10 cellular contexts compared by ENCODE assay signal in genomic region chr22:24486501-24486921, GRCh38. TPM values are rescaled to one million over a fixed set of nuclear protein-coding genes. Genes with fewer than 3 reads are reported as not detected.
DNase-seq lines count a peak whose midpoint lies in the region; ATAC-seq, FAIRE-seq and TF ChIP-seq lines count a peak whose summit lies in the region.
"Had no signal": no experiment of that assay in that cellular context is flagged by ENCODE, and none has a peak within 500 bp of the region (broad histone marks: within the 10 kb centered on the region; RNA-seq: fewer than 3 reads in every experiment).

No MANE protein-coding gene starts in this region.

- no peak for TF ChIP-seq EP300 in HepG2 (IDR thresholded peaks at IDR 0.05; ENCODE audit: low read depth in 2 of 2, low read length in 2 of 2)
- TF ChIP-seq EP300 in HepG2 (CRISPR knock-in tag; IDR thresholded peaks at IDR 0.05; ENCODE audit: borderline replicate concordance), result no peak

- TF ChIP-seq POLR2A in HepG2 (IDR thresholded peaks at IDR 0.05; ENCODE audit: insufficient read depth in 1 of 2, low read depth in 2 of 2, low read length in 2 of 2) (no peak), prostate gland (IDR thresholded peaks at IDR 0.05) (no peak)

- 47% methylated on average over 2 of the region's 2 CpGs for WGBS in HepG2 (ENCODE audit: low lambda C conversion rate)
- 76% methylated on average over 2 of the region's 2 CpGs for WGBS in prostate gland

- H3K36me3 Mint-ChIP-seq in activated T-helper 2 cell treated with anti-CD3 and anti-CD28 coated beads, Interferon-gamma antibody, Interleukin-2, Interleukin-4, amounts not matched to agents 10 μg/mL and 5 μg/mL and 100 μg/mL, durations not matched to agents 14 hours and 24 hours and 36 hours (ENCODE audit: low read depth), result no peaks in the 10 kb centered on the region

- POLR2A ChIA-PET in HepG2 (lab: Yijun Ruan, JAX), result interaction anchor here (0.7 to 3.3 kb wide), 4 partner anchors 10 to 26 kb away, joined by 3 to 17 read pairs (median 6); no protein-coding TSS in a partner anchor

- no peak overlapping the region for H3K4me3 Mint-ChIP-seq in activated T-helper 2 cell treated with anti-CD3 and anti-CD28 coated beads, Interferon-gamma antibody, Interleukin-2, Interleukin-4, amounts not matched to agents 10 μg/mL and 5 μg/mL and 100 μg/mL, durations not matched to agents 14 hours and 24 hours and 36 hours (ENCODE audit: low read depth)
- H3K4me3 Mint-ChIP-seq: endodermal cell had no signal

- H3K9me2 ChIP-seq in Karpas-422 (replicated peaks; ENCODE audit: insufficient read depth, low read length), result no peaks in the 10 kb centered on the region

- H3K4me1 Mint-ChIP-seq in activated T-helper 2 cell treated with anti-CD3 and anti-CD28 coated beads, Interferon-gamma antibody, Interleukin-2, Interleukin-4, amounts not matched to agents 10 μg/mL and 5 μg/mL and 100 μg/mL, durations not matched to agents 14 hours and 24 hours and 36 hours (ENCODE audit: low read depth), result peaks cover 24% of the 10 kb centered on the region

- H3K27me3 ChIP-seq in Karpas-422 (ENCODE audit: low read length) (no peaks in the 10 kb centered on the region), HepG2 (ENCODE audit: control insufficient read depth in 1 of 2, insufficient read depth in 2 of 2, low read length in 2 of 2) (no peaks in the 10 kb centered on the region), prostate gland (replicated peaks; ENCODE audit: insufficient read depth) (no peaks in the 10 kb centered on the region)

- ATAC-seq in HepG2, result peak; percentile 83
- ATAC-seq in GM21619 (IDR thresholded peaks at IDR 0.05; ENCODE audit: unreplicated experiment), result no peak
- no peak for ATAC-seq in HG03354 (IDR thresholded peaks at IDR 0.05; ENCODE audit: poor library complexity, severe bottlenecking, unreplicated experiment)

- no peak for FAIRE-seq in HepG2 (lab: Jason Lieb, UNC)

- no peaks in the 10 kb centered on the region for H3K9me3 Mint-ChIP-seq in activated T-helper 2 cell treated with anti-CD3 and anti-CD28 coated beads, Interferon-gamma antibody, Interleukin-2, Interleukin-4, amounts not matched to agents 10 μg/mL and 5 μg/mL and 100 μg/mL, durations not matched to agents 14 hours and 24 hours and 36 hours
- H3K9me3 Mint-ChIP-seq: endodermal cell had no signal

- TF ChIP-seq RAD21 in HepG2 (CRISPR knock-in tag; IDR thresholded peaks at IDR 0.05), result no peak

- H3K9ac ChIP-seq in Karpas-422 (ENCODE audit: low read length) (no peak overlapping the region), HepG2 (ENCODE audit: insufficient read depth, low read depth, low read length) (no peak overlapping the region)

- DNase-seq in EL (peak; percentile 90), Karpas-422 (peak; percentile 74), HepG2 (ENCODE audit: low spot score) (peak; percentile 44), prostate gland (ENCODE audit: low spot score) (no peak), germinal center (ENCODE audit: low spot score) (no peak)
- DNase-seq in activated T-helper 2 cell treated with anti-CD3 and anti-CD28 coated beads, Interferon-gamma antibody, Interleukin-2, Interleukin-4, amounts not matched to agents 10 μg/mL and 5 μg/mL and 100 μg/mL, durations not matched to agents 14 hours and 24 hours and 36 hours (ENCODE audit: low spot score), result peak; percentile 24
- DNase-seq: endodermal cell, NCI-H1930 had no signal

- CTCF ChIA-PET in HepG2 (lab: Yijun Ruan, JAX; ENCODE audit: low intra/inter-chr PET ratio, low total read pairs), result no interaction called here

- peaks cover 22% of the 10 kb centered on the region for H3K4me1 ChIP-seq in Karpas-422 (ENCODE audit: low read length)
- peaks cover 59% of the 10 kb centered on the region for H3K4me1 ChIP-seq in HepG2 (ENCODE audit: insufficient read depth, low read length)
- no peaks in the 10 kb centered on the region for H3K4me1 ChIP-seq in prostate gland (replicated peaks)

- H3K9me3 ChIP-seq in Karpas-422 (ENCODE audit: low read length), result no peaks in the 10 kb centered on the region
- H3K9me3 ChIP-seq in HepG2 (ENCODE audit: low read length), result no peaks in the 10 kb centered on the region
- H3K9me3 ChIP-seq in prostate gland, result no peaks in the 10 kb centered on the region

- H2AFZ ChIP-seq in Karpas-422 (ENCODE audit: low read length), result peak overlapping the region; percentile 69
- H2AFZ ChIP-seq in HepG2 (ENCODE audit: low read length), result no peak overlapping the region

- no peaks in the 10 kb centered on the region for H3K79me2 ChIP-seq in Karpas-422 (ENCODE audit: low read length)
- no peaks in the 10 kb centered on the region for H3K79me2 ChIP-seq in HepG2 (ENCODE audit: insufficient read depth, low read length)

- no peak for TF ChIP-seq CTCF in HepG2 (CRISPR knock-in tag; IDR thresholded peaks at IDR 0.05)
- TF ChIP-seq CTCF in prostate gland (IDR thresholded peaks at IDR 0.05), result no peak

- H3K27ac Mint-ChIP-seq in activated T-helper 2 cell treated with anti-CD3 and anti-CD28 coated beads, Interferon-gamma antibody, Interleukin-2, Interleukin-4, amounts not matched to agents 10 μg/mL and 5 μg/mL and 100 μg/mL, durations not matched to agents 14 hours and 24 hours and 36 hours, result no peak overlapping the region
- H3K27ac Mint-ChIP-seq: endodermal cell had no signal

- 0 out of 2 replicates have a peak overlapping the region, but pooled peaks have one; percentile 7 for H3K27ac ChIP-seq in Karpas-422 (ENCODE audit: low read length)
- no peak overlapping the region for H3K27ac ChIP-seq in HepG2 (ENCODE audit: extremely low read length, insufficient read depth, low read length)
- H3K27ac ChIP-seq in prostate gland, result no peak overlapping the region

- no TSS peak for BruUV-seq in HepG2 (replicated peaks; lab: Mats Ljungman, UMichigan)

- H3K4me2 ChIP-seq in Karpas-422 (ENCODE audit: low read depth, low read length, poor library complexity, severe bottlenecking) (peak overlapping the region; percentile 29), HepG2 (ENCODE audit: low read depth, low read length) (0 out of 2 replicates have a peak overlapping the region, but pooled peaks have one; percentile 13)

- intact Hi-C loops in activated T-helper 2 cell treated with anti-CD3 and anti-CD28 coated beads, Interferon-gamma antibody, Interleukin-2, Interleukin-4, amounts not matched to agents 10 μg/mL and 5 μg/mL and 100 μg/mL, durations not matched to agents 14 hours and 24 hours and 36 hours (cut with micrococcal nuclease), result loop anchor here (1.0 to 5.0 kb wide), 5 partner anchors 25 to 107 kb away; no protein-coding TSS in a partner anchor
- intact Hi-C loops in HepG2 (cut with micrococcal nuclease; ENCODE audit: unreplicated experiment), result no loop called here
- intact Hi-C loops in prostate gland (cut with DNase I), result no loop called here

- H3K4me3 ChIP-seq in Karpas-422 (ENCODE audit: low read length) (no peak overlapping the region), HepG2 (replicated peaks in 1 of 3; ENCODE audit: insufficient read depth in 1 of 3, low read depth in 2 of 3, low read length in 3 of 3) (no peak overlapping the region), prostate gland (no peak overlapping the region)

- H3K27me3 Mint-ChIP-seq in activated T-helper 2 cell treated with anti-CD3 and anti-CD28 coated beads, Interferon-gamma antibody, Interleukin-2, Interleukin-4, amounts not matched to agents 10 μg/mL and 5 μg/mL and 100 μg/mL, durations not matched to agents 14 hours and 24 hours and 36 hours (ENCODE audit: low read depth), result peaks cover 24% of the 10 kb centered on the region

- no peaks in the 10 kb centered on the region for H3K36me3 ChIP-seq in Karpas-422 (ENCODE audit: insufficient read depth, low read length)
- H3K36me3 ChIP-seq in HepG2 (replicated peaks in 1 of 2; ENCODE audit: control insufficient read depth in 1 of 2, insufficient read depth in 2 of 2, low read length in 2 of 2), result no peaks in the 10 kb centered on the region
- H3K36me3 ChIP-seq in prostate gland, result no peaks in the 10 kb centered on the region

- in situ Hi-C loops in HepG2 (cut with HindIII; ENCODE audit: extremely low pct_ligation_motif_present, low pct_unique_long_range_greater_than_20kb), result no loop called here

- H4K20me1 ChIP-seq in Karpas-422 (ENCODE audit: insufficient read depth, low read depth, low read length), result no peaks in the 10 kb centered on the region
- H4K20me1 ChIP-seq in HepG2 (ENCODE audit: insufficient read depth, low read length), result no peaks in the 10 kb centered on the region

RNA-seq across cellular contexts. Expression of gene UPB1, which starts 8.6 kb away (rescaled TPM):
- total RNA-seq in Karpas-422 (2014; rRNA removed; shearing (Covaris generic); ENCODE audit: low replicate concordance), result 0.19 and 1.3 TPM in 2 replicates
- total RNA-seq in activated T-helper 2 cell treated with anti-CD3 and anti-CD28 coated beads, Interferon-gamma antibody, Interleukin-2, Interleukin-4, amounts not matched to agents 10 μg/mL and 5 μg/mL and 100 μg/mL, durations not matched to agents 14 hours and 24 hours and 36 hours, result 0.09 and 0.11 TPM in 2 replicates
- total RNA-seq in HepG2 (2016; rRNA removed; fragmentation: Illumina TruSeq; extraction: Trizol) (0.60 and 1.2 TPM in 2 replicates), prostate gland (1 to 10 TPM in 1 of 2 donors, under 1 TPM in 1; 0.05 to 5.0 TPM)
- 0.53 and 0.61 TPM in 2 replicates for total RNA-seq in HepG2 (2016; cell fraction: cytosol; rRNA removed; fragmentation: Illumina TruSeq; extraction: Trizol; ENCODE audit: low read depth)
- total RNA-seq in HepG2 (2016; cell fraction: insoluble cytoplasmic fraction; rRNA removed; fragmentation: Illumina TruSeq; extraction: Trizol), result 0.43 and 0.89 TPM in 2 replicates
- 0.90 and 0.96 TPM in 2 replicates for total RNA-seq in HepG2 (2016; cell fraction: membrane; rRNA removed; fragmentation: Illumina TruSeq; extraction: Trizol)
- total RNA-seq in HepG2 (2016; cell fraction: nucleus; rRNA removed; fragmentation: Illumina TruSeq; extraction: Trizol), result 1.0 and 1.1 TPM in 2 replicates
- 0.38 and 0.59 TPM in 2 replicates for polyA plus RNA-seq in HepG2 (2011; rRNA removed)
- polyA plus RNA-seq in HepG2 (2011; cell fraction: cytosol; rRNA removed), result 0.24 and 0.28 TPM in 2 replicates
- 0.84 and 1.1 TPM in 2 replicates for polyA plus RNA-seq in HepG2 (2011; cell fraction: nucleus; rRNA removed)
- 0.49 and 1.2 TPM in 2 replicates for polyA plus RNA-seq in HepG2 (2012)
- polyA plus RNA-seq in HepG2 (2016; cell fraction: cytosol; fragmentation: Illumina TruSeq; extraction: Trizol; ENCODE audit: low read depth), result 0.42 and 0.53 TPM in 2 replicates
- 0.80 and 0.84 TPM in 2 replicates for polyA plus RNA-seq in HepG2 (2016; cell fraction: insoluble cytoplasmic fraction; fragmentation: Illumina TruSeq; extraction: Trizol; ENCODE audit: low read depth)
- 0.63 and 0.65 TPM in 2 replicates for polyA plus RNA-seq in HepG2 (2016; cell fraction: membrane; fragmentation: Illumina TruSeq; extraction: Trizol; ENCODE audit: low read depth)
- polyA plus RNA-seq in HepG2 (2016; cell fraction: nucleus; fragmentation: Illumina TruSeq; extraction: Trizol; ENCODE audit: insufficient read depth, low read depth), result 1.5 and 1.6 TPM in 2 replicates
- polyA minus RNA-seq in HepG2 (2011; rRNA and poly(A)+ RNA removed; ENCODE audit: low replicate concordance), result 0.05 and 0.22 TPM in 2 replicates
- polyA minus RNA-seq in HepG2 (2011; cell fraction: cytosol; rRNA and poly(A)+ RNA removed), result not detected in 2 replicates
- polyA minus RNA-seq in HepG2 (2011; cell fraction: nucleus; rRNA and poly(A)+ RNA removed), result 0.77 and 0.99 TPM in 2 replicates

RNA-seq across cellular contexts. Expression of gene ADORA2A, which starts 59.1 kb away (rescaled TPM):
- 65.9 and 86.7 TPM in 2 replicates for total RNA-seq in Karpas-422 (2014; rRNA removed; shearing (Covaris generic); ENCODE audit: low replicate concordance)
- total RNA-seq in activated T-helper 2 cell treated with anti-CD3 and anti-CD28 coated beads, Interferon-gamma antibody, Interleukin-2, Interleukin-4, amounts not matched to agents 10 μg/mL and 5 μg/mL and 100 μg/mL, durations not matched to agents 14 hours and 24 hours and 36 hours, result 20.2 and 23.8 TPM in 2 replicates
- total RNA-seq in HepG2 (2016; rRNA removed; fragmentation: Illumina TruSeq; extraction: Trizol), result 3.3 and 4.0 TPM in 2 replicates
- 1.3 and 1.5 TPM in 2 replicates for total RNA-seq in HepG2 (2016; cell fraction: cytosol; rRNA removed; fragmentation: Illumina TruSeq; extraction: Trizol; ENCODE audit: low read depth)
- total RNA-seq in HepG2 (2016; cell fraction: insoluble cytoplasmic fraction; rRNA removed; fragmentation: Illumina TruSeq; extraction: Trizol), result 3.1 and 3.5 TPM in 2 replicates
- 2.9 and 5.0 TPM in 2 replicates for total RNA-seq in HepG2 (2016; cell fraction: membrane; rRNA removed; fragmentation: Illumina TruSeq; extraction: Trizol)
- total RNA-seq in HepG2 (2016; cell fraction: nucleus; rRNA removed; fragmentation: Illumina TruSeq; extraction: Trizol), result 2.4 TPM in 2 replicates
- polyA plus RNA-seq in HepG2 (2011; rRNA removed), result 5.0 and 7.3 TPM in 2 replicates
- polyA plus RNA-seq in HepG2 (2011; cell fraction: cytosol; rRNA removed), result 4.4 and 5.8 TPM in 2 replicates
- 15.5 and 20.4 TPM in 2 replicates for polyA plus RNA-seq in HepG2 (2011; cell fraction: nucleus; rRNA removed)
- polyA plus RNA-seq in HepG2 (2012), result 7.5 and 9.0 TPM in 2 replicates
- 1.3 and 1.7 TPM in 2 replicates for polyA plus RNA-seq in HepG2 (2016; cell fraction: cytosol; fragmentation: Illumina TruSeq; extraction: Trizol; ENCODE audit: low read depth)
- polyA plus RNA-seq in HepG2 (2016; cell fraction: insoluble cytoplasmic fraction; fragmentation: Illumina TruSeq; extraction: Trizol; ENCODE audit: low read depth), result 3.1 and 3.9 TPM in 2 replicates
- 2.3 and 3.2 TPM in 2 replicates for polyA plus RNA-seq in HepG2 (2016; cell fraction: membrane; fragmentation: Illumina TruSeq; extraction: Trizol; ENCODE audit: low read depth)
- 4.1 and 4.2 TPM in 2 replicates for polyA plus RNA-seq in HepG2 (2016; cell fraction: nucleus; fragmentation: Illumina TruSeq; extraction: Trizol; ENCODE audit: insufficient read depth, low read depth)
- 3.1 and 18.4 TPM in 2 replicates for polyA minus RNA-seq in HepG2 (2011; rRNA and poly(A)+ RNA removed; ENCODE audit: low replicate concordance)
- polyA minus RNA-seq in HepG2 (2011; cell fraction: cytosol; rRNA and poly(A)+ RNA removed), result 1.4 and 2.7 TPM in 2 replicates
- polyA minus RNA-seq in HepG2 (2011; cell fraction: nucleus; rRNA and poly(A)+ RNA removed), result 4.9 and 7.1 TPM in 2 replicates
- 1 to 10 TPM; 2.1 to 3.7 TPM for total RNA-seq in prostate gland

Comparison
In these comparisons a context has a peak if more than half of its experiments do, and no peak if none do; other contexts are left out.
1. DNase-seq: peak in EL (single experiment), Karpas-422 (single experiment), activated T-helper 2 cell treated with anti-CD3 and anti-CD28 coated beads, Interferon-gamma antibody, Interleukin-2, Interleukin-4, amounts not matched to agents 10 μg/mL and 5 μg/mL and 100 μg/mL, durations not matched to agents 14 hours and 24 hours and 36 hours (single experiment) and HepG2 (single experiment); none in prostate gland (single experiment) and germinal center (single experiment).